In genomic region chr3:101229681-101230080, GRCh38 we compare ENCODE assay signal across 11 cellular contexts.
DNase-seq lines count a peak whose midpoint lies in the region; ATAC-seq and TF ChIP-seq lines count a peak whose summit lies in the region.
"Had no signal": no experiment of that assay in that cellular context is flagged by ENCODE, and none has a peak within 500 bp of the region (broad histone marks: within the 10 kb centered on the region; RNA-seq: fewer than 3 reads in every experiment).

No MANE protein-coding gene starts in this region.

- intact Hi-C loops in left colon (cut with DNase I, micrococcal nuclease) (no loop called here), natural killer cell (cut with micrococcal nuclease) (no loop called here), left lung (cut with DNase I) (no loop called here)
- intact Hi-C loops in activated T-helper 2 cell treated with anti-CD3 and anti-CD28 coated beads, Interferon-gamma antibody, Interleukin-2, Interleukin-4, amounts not matched to agents 10 μg/mL and 5 μg/mL and 100 μg/mL, durations not matched to agents 14 hours and 24 hours and 36 hours (cut with micrococcal nuclease) = no loop called here

- no peaks in the 10 kb centered on the region for H3K36me3 ChIP-seq in left lung

- H3K36me3 Mint-ChIP-seq in natural killer cell = no peaks in the 10 kb centered on the region
- H3K36me3 Mint-ChIP-seq in activated T-helper 2 cell treated with anti-CD3 and anti-CD28 coated beads, Interferon-gamma antibody, Interleukin-2, Interleukin-4, amounts not matched to agents 10 μg/mL and 5 μg/mL and 100 μg/mL, durations not matched to agents 14 hours and 24 hours and 36 hours (ENCODE audit: low read depth) = no peaks in the 10 kb centered on the region
- H3K36me3 Mint-ChIP-seq: type B pancreatic cell had no signal

- no peak overlapping the region for H3K27ac Mint-ChIP-seq in natural killer cell
- no peak overlapping the region for H3K27ac Mint-ChIP-seq in activated T-helper 2 cell treated with anti-CD3 and anti-CD28 coated beads, Interferon-gamma antibody, Interleukin-2, Interleukin-4, amounts not matched to agents 10 μg/mL and 5 μg/mL and 100 μg/mL, durations not matched to agents 14 hours and 24 hours and 36 hours
- H3K27ac Mint-ChIP-seq: type B pancreatic cell had no signal

- no peak overlapping the region for H3K4me3 Mint-ChIP-seq in natural killer cell
- H3K4me3 Mint-ChIP-seq in activated T-helper 2 cell treated with anti-CD3 and anti-CD28 coated beads, Interferon-gamma antibody, Interleukin-2, Interleukin-4, amounts not matched to agents 10 μg/mL and 5 μg/mL and 100 μg/mL, durations not matched to agents 14 hours and 24 hours and 36 hours (ENCODE audit: low read depth) = no peak overlapping the region
- H3K4me3 Mint-ChIP-seq: type B pancreatic cell had no signal

- H3K27me3 Mint-ChIP-seq in natural killer cell (ENCODE audit: low read depth in 2 of 2) = no peaks in the 10 kb centered on the region
- H3K27me3 Mint-ChIP-seq in activated T-helper 2 cell treated with anti-CD3 and anti-CD28 coated beads, Interferon-gamma antibody, Interleukin-2, Interleukin-4, amounts not matched to agents 10 μg/mL and 5 μg/mL and 100 μg/mL, durations not matched to agents 14 hours and 24 hours and 36 hours (ENCODE audit: low read depth) = no peaks in the 10 kb centered on the region
- H3K27me3 Mint-ChIP-seq: type B pancreatic cell had no signal

- no peaks in the 10 kb centered on the region for H3K4me1 Mint-ChIP-seq in natural killer cell
- H3K4me1 Mint-ChIP-seq in activated T-helper 2 cell treated with anti-CD3 and anti-CD28 coated beads, Interferon-gamma antibody, Interleukin-2, Interleukin-4, amounts not matched to agents 10 μg/mL and 5 μg/mL and 100 μg/mL, durations not matched to agents 14 hours and 24 hours and 36 hours (ENCODE audit: low read depth) = no peaks in the 10 kb centered on the region

- peak; percentile 52 for ATAC-seq in left colon
- ATAC-seq in natural killer cell = no peak
- ATAC-seq in left lung = no peak

- TF ChIP-seq CTCF in VCaP (conservative IDR thresholded peaks at IDR 0.05) (peak; percentile 53), natural killer cell (IDR thresholded peaks at IDR 0.05) (no peak), left lung (IDR thresholded peaks at IDR 0.05) (no peak)

- DNase-seq in Ammon's horn (ENCODE audit: low spot score) = peak; percentile 9
- peak; percentile 23 for DNase-seq in HCEC 1CT
- no peak for DNase-seq in left colon
- DNase-seq in natural killer cell = no peak
- DNase-seq in activated gamma-delta T cell (lab: John Stamatoyannopoulos, UW) = no peak
- no peak for DNase-seq in left lung
- DNase-seq in activated T-helper 2 cell treated with anti-CD3 and anti-CD28 coated beads, Interferon-gamma antibody, Interleukin-2, Interleukin-4, amounts not matched to agents 10 μg/mL and 5 μg/mL and 100 μg/mL, durations not matched to agents 14 hours and 24 hours and 36 hours (ENCODE audit: low spot score) = no peak
- DNase-seq: NCI-H1694 had no signal

- no peaks in the 10 kb centered on the region for H3K27me3 ChIP-seq in left lung

- H3K4me1 ChIP-seq in left lung = no peaks in the 10 kb centered on the region

- H3K4me3 ChIP-seq in left lung = no peak overlapping the region
- H3K4me3 ChIP-seq: lung had no signal

- H3K27ac ChIP-seq in VCaP (no peak overlapping the region), left lung (no peak overlapping the region)

- no peaks in the 10 kb centered on the region for H3K9me3 Mint-ChIP-seq in natural killer cell
- no peaks in the 10 kb centered on the region for H3K9me3 Mint-ChIP-seq in activated T-helper 2 cell treated with anti-CD3 and anti-CD28 coated beads, Interferon-gamma antibody, Interleukin-2, Interleukin-4, amounts not matched to agents 10 μg/mL and 5 μg/mL and 100 μg/mL, durations not matched to agents 14 hours and 24 hours and 36 hours
- H3K9me3 Mint-ChIP-seq: type B pancreatic cell had no signal

- no peaks in the 10 kb centered on the region for H3K9me3 ChIP-seq in left lung

Comparison
In these comparisons a context has a peak if more than half of its experiments do, and no peak if none do; other contexts are left out.
1. DNase-seq: peak in Ammon's horn (single experiment) and HCEC 1CT (single experiment); none in left colon (0 of 2), natural killer cell (single experiment), activated gamma-delta T cell (single experiment), left lung (0 of 2) and activated T-helper 2 cell treated with anti-CD3 and anti-CD28 coated beads, Interferon-gamma antibody, Interleukin-2, Interleukin-4, amounts not matched to agents 10 μg/mL and 5 μg/mL and 100 μg/mL, durations not matched to agents 14 hours and 24 hours and 36 hours (single experiment).